14 cellular contexts compared by ENCODE assay signal in the genomic region with DNA sequence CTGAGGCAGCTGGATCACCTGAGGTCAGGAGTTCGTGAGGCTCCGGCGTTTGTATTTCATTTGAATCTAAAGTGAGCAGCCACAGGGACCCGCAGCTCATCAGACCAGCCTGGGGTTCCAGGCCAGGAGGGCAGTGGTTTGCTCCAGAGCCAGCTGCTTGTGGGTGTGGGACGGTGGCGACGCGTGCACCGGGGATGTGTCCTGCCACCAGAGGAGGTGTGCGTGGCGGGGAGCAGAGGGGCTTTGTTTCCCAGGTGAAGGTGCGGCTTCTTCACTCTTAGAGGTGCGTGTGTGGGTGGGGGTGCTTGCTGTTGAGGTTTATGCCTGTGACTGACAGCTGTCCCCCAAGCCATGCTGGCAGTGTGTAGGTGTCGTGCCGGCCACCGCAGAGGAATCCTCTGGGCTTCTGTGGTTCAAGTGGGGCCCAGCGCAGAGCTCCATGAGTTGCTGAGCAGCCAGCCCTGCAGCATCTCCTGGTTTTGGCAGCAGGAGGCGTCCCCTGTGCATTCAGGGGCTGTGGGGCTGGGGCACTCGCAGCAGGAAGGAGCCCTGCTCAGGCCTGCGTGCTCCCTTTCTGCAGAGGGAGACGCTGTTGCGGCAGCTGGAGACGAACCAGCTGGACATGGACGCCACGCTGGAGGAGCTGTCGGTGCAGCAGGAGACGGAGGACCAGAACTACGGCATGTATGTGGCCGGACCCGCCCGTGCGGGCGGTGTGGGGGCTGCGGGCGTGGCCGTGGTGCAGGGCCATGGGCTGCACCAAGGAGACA.
"Had no signal": no experiment of that assay in that cellular context is flagged by ENCODE, and none has a peak within 500 bp of the region (broad histone marks: within the 10 kb centered on the region; RNA-seq: fewer than 3 reads in every experiment).

No MANE protein-coding gene starts in this region.

- H3K4me3 Mint-ChIP-seq: brain; natural killer cell treated with Interleukin-12 subunit alpha and Interleukin-12 subunit beta and Interleukin-15 and Interleukin-18, amount 100 ng/mL, for 72 hours; stimulated activated naive CD8-positive, alpha-beta T cell treated with anti-CD3 and anti-CD28 coated beads, Interleukin-15, amount 100 ng/mL, for 72 hours; T-helper 2 cell treated with Interferon-gamma antibody and Interleukin-4, amounts not matched to agents 5 μg/mL and 100 μg/mL, for 36 hours had no signal

- H3K36me3 Mint-ChIP-seq: natural killer cell treated with Interleukin-12 subunit alpha and Interleukin-12 subunit beta and Interleukin-15 and Interleukin-18, amount 100 ng/mL, for 72 hours had no signal

- H3K4me1 Mint-ChIP-seq: stimulated activated naive CD8-positive, alpha-beta T cell treated with anti-CD3 and anti-CD28 coated beads, Interleukin-15, amount 100 ng/mL, for 72 hours had no signal

- H3K9me3 ChIP-seq: psoas muscle, thoracic aorta had no signal

- H3K27me3 Mint-ChIP-seq: natural killer cell treated with Interleukin-12 subunit alpha and Interleukin-12 subunit beta and Interleukin-15 and Interleukin-18, amount 100 ng/mL, for 72 hours; stimulated activated naive CD8-positive, alpha-beta T cell treated with anti-CD3 and anti-CD28 coated beads, Interleukin-15, amount 100 ng/mL, for 72 hours had no signal

- ATAC-seq: natural killer cell treated with Interleukin-12 subunit alpha and Interleukin-12 subunit beta and Interleukin-15 and Interleukin-18, amount 100 ng/mL, for 72 hours; psoas muscle; stimulated activated naive CD8-positive, alpha-beta T cell treated with anti-CD3 and anti-CD28 coated beads, Interleukin-15, amount 100 ng/mL, for 72 hours had no signal

- H3K4me1 ChIP-seq: psoas muscle had no signal

- H3K4me3 ChIP-seq: psoas muscle, thoracic aorta had no signal

- H3K9me3 Mint-ChIP-seq: brain; natural killer cell treated with Interleukin-12 subunit alpha and Interleukin-12 subunit beta and Interleukin-15 and Interleukin-18, amount 100 ng/mL, for 72 hours; stimulated activated naive CD8-positive, alpha-beta T cell treated with anti-CD3 and anti-CD28 coated beads, Interleukin-15, amount 100 ng/mL, for 72 hours; T-helper 2 cell treated with Interferon-gamma antibody and Interleukin-4, amounts not matched to agents 5 μg/mL and 100 μg/mL, for 36 hours had no signal

- DNase-seq: activated CD4-positive, alpha-beta T cell treated with anti-CD3 and anti-CD28 coated beads, Interleukin-2, amount 50 U/mL, for 1 hour; activated naive CD4-positive, alpha-beta T cell treated with anti-CD3 and anti-CD28 coated beads, Interleukin-2, amount 50 U/mL, for 16 hours; amniotic stem cell; cerebellar nuclear complex; dermis blood vessel endothelial cell; erythroblast; hippocampal formation; stimulated activated CD4-positive, alpha-beta T cell treated with anti-CD3 and anti-CD28 coated beads, Interleukin-4, amount 100 ng/mL, for 24 hours; stimulated activated naive CD8-positive, alpha-beta T cell treated with anti-CD3 and anti-CD28 coated beads, Interleukin-15, amount 100 ng/mL, for 72 hours had no signal

- H3K27ac ChIP-seq: psoas muscle, thoracic aorta had no signal

- H3K27ac Mint-ChIP-seq: natural killer cell treated with Interleukin-12 subunit alpha and Interleukin-12 subunit beta and Interleukin-15 and Interleukin-18, amount 100 ng/mL, for 72 hours; T-helper 2 cell treated with Interferon-gamma antibody and Interleukin-4, amounts not matched to agents 5 μg/mL and 100 μg/mL, for 36 hours had no signal
